ENCODE assay signal across 27 cellular contexts in genomic region chr6:157943249-157943963, GRCh38.
"Had no signal": no experiment of that assay in that cellular context is flagged by ENCODE, and none has a peak within 500 bp of the region (broad histone marks: within the 10 kb centered on the region; RNA-seq: fewer than 3 reads in every experiment).

No MANE protein-coding gene starts in this region.

- H3K4me3 Mint-ChIP-seq: activated CD4-positive, alpha-beta memory T cell treated with anti-CD3 and anti-CD28 coated beads for 36 hours; activated CD4-positive, alpha-beta T cell treated with anti-CD3 and anti-CD28 coated beads, Interleukin-2, amount 10 ng/mL, durations not matched to agents 24 days and 14 days; activated T-cell treated with anti-CD3 and anti-CD28 coated beads, Interleukin-2, amount 50 U/mL, for 24 hours; central memory CD8-positive, alpha-beta T cell; memory B cell; naive thymus-derived CD4-positive, alpha-beta T cell had no signal

- H3K36me3 ChIP-seq: colonic mucosa had no signal

- H3K27me3 ChIP-seq: breast epithelium, colonic mucosa, pancreas had no signal

- H3K9me3 Mint-ChIP-seq: activated CD4-positive, alpha-beta memory T cell treated with anti-CD3 and anti-CD28 coated beads for 36 hours; activated CD4-positive, alpha-beta T cell treated with anti-CD3 and anti-CD28 coated beads, Interleukin-2, amount 10 ng/mL, durations not matched to agents 24 days and 14 days; activated T-cell treated with anti-CD3 and anti-CD28 coated beads, Interleukin-2, amount 50 U/mL, for 24 hours; activated T-helper 2 cell treated with anti-CD3 and anti-CD28 coated beads, Interferon-gamma antibody, Interleukin-2, Interleukin-4, amounts not matched to agents 10 μg/mL and 5 μg/mL and 100 μg/mL, durations not matched to agents 14 hours and 24 hours and 36 hours; central memory CD8-positive, alpha-beta T cell; memory B cell had no signal

- H3K27ac Mint-ChIP-seq: activated CD4-positive, alpha-beta memory T cell treated with anti-CD3 and anti-CD28 coated beads for 36 hours; activated CD4-positive, alpha-beta T cell treated with anti-CD3 and anti-CD28 coated beads, Interleukin-2, amount 10 ng/mL, durations not matched to agents 24 days and 14 days; activated T-cell treated with anti-CD3 and anti-CD28 coated beads, Interleukin-2, amount 50 U/mL, for 24 hours; activated T-helper 2 cell treated with anti-CD3 and anti-CD28 coated beads, Interferon-gamma antibody, Interleukin-2, Interleukin-4, amounts not matched to agents 10 μg/mL and 5 μg/mL and 100 μg/mL, durations not matched to agents 14 hours and 24 hours and 36 hours; memory B cell had no signal

- H3K9me3 ChIP-seq: breast epithelium, colonic mucosa, pancreas, psoas muscle, thoracic aorta had no signal

- H3K27me3 Mint-ChIP-seq: activated CD4-positive, alpha-beta memory T cell treated with anti-CD3 and anti-CD28 coated beads for 36 hours; activated CD4-positive, alpha-beta T cell treated with anti-CD3 and anti-CD28 coated beads, Interleukin-2, amount 10 ng/mL, durations not matched to agents 24 days and 14 days; activated T-cell treated with anti-CD3 and anti-CD28 coated beads, Interleukin-2, amount 50 U/mL, for 24 hours; memory B cell; naive thymus-derived CD4-positive, alpha-beta T cell had no signal

- ATAC-seq: left colon; naive thymus-derived CD4-positive, alpha-beta T cell; pancreas; psoas muscle had no signal

- H3K4me1 ChIP-seq: breast epithelium, colonic mucosa, psoas muscle had no signal

- H3K4me3 ChIP-seq: breast epithelium, colonic mucosa, pancreas, psoas muscle, thoracic aorta had no signal

- DNase-seq: activated CD4-positive, alpha-beta memory T cell treated with anti-CD3 and anti-CD28 coated beads for 36 hours; activated CD4-positive, CD25-positive, alpha-beta regulatory T cell treated with anti-CD3 and anti-CD28 coated beads, Interleukin-2, amount 50 U/mL, for 72 hours; activated CD8-positive, alpha-beta memory T cell treated with anti-CD3 and anti-CD28 coated beads, Interleukin-2, amount 50 U/mL, for 48 hours; activated T-cell treated with anti-CD3 and anti-CD28 coated beads, Interleukin-2, amount 50 U/mL, for 24 hours; amygdala; colonic mucosa; effector memory CD4-positive, alpha-beta T cell; erythroblast; foreskin fibroblast; head of caudate nucleus; hippocampal formation; left colon; midbrain; naive thymus-derived CD4-positive, alpha-beta T cell; pancreas; psoas muscle; stimulated activated CD4-positive, alpha-beta T cell treated with anti-CD3 and anti-CD28 coated beads, Interleukin-15, amount 100 ng/mL, for 24 hours; stimulated activated CD4-positive, alpha-beta T cell treated with anti-CD3 and anti-CD28 coated beads, Interleukin-2, amount 100 ng/mL, for 24 hours; stimulated activated naive CD4-positive, alpha-beta T cell treated with Interleukin-2 at 50 U/mL for 16 hours; T-helper 2 cell; trophoblast cell had no signal

- H3K4me1 Mint-ChIP-seq: central memory CD8-positive, alpha-beta T cell had no signal

- H3K27ac ChIP-seq: breast epithelium, colonic mucosa, pancreas, psoas muscle, thoracic aorta had no signal
